Comparison of ENCODE assay signal across 8 cellular contexts in the genomic region with DNA sequence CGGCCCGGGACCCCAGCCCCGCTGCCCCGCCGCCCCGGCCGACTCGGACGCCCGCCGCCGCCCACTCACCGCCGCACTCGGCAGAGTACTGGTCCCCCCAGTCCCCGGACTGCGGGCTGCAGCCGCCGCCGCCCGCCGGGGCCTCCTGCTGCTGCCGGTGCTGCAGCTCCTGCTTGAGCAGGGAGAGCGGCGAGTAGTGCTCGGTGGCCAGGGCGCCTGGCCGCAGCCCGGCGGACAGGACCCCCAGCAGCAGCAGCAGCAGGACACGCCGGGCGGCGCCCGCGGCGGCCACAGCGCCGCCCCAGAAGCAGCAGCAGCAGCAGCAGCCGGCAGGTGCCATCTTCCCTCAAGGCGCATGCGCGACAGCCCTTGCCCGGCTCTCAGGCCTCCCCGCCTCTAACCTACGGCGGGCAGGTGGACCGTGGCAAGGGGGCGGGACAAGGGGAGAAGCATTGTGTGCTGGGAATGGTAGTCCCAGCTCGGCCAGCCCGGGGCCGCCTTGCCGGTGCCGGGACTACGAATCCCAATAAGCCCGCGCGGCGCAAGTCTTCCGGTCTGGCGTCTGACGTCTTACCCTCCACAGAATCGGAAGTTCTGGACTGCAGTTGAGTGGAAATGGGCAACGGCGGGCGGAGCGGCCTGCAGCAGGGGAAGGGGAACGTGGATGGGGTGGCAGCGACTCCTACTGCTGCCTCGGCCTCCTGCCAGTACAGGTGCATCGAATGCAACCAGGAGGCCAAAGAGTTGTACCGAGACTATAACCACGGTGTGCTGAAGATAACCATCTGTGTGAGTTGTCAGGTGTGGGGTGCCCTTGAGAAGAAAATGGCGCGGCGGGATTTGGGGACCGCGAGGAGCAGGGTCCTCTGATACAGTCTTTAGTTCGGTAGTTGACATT. TPM values are rescaled to one million over a fixed set of nuclear protein-coding genes. Genes with fewer than 3 reads are reported as not detected.
DNase-seq lines count a peak whose midpoint lies in the region; ATAC-seq and TF ChIP-seq lines count a peak whose summit lies in the region.

TSS of gene ARV1 (plus strand) at position 604 of the 898 bp plus-strand sequence. CDS start at position 616, 12 bp downstream.
TSS of gene TTC13 (minus strand) at position 371 of the 898 bp plus-strand sequence. CDS start at position 340, 31 bp downstream.

- peaks cover 0 to 20% of the 10 kb centered on the region in 2 donors for H3K36me3 ChIP-seq in left lung

- H3K27me3 Mint-ChIP-seq in CD4-positive, alpha-beta T cell = no peaks in the 10 kb centered on the region
- no peaks in the 10 kb centered on the region for H3K27me3 Mint-ChIP-seq in dendritic cell treated with granulocyte-macrophage colony-stimulating factor and Interleukin-4, amounts not matched to agents 40 ng/mL and 50 ng/mL, for 4 days

- peak; percentile 71 for TF ChIP-seq CTCF in CD4-positive, alpha-beta T cell (IDR thresholded peaks at IDR 0.05)
- peak; percentile 10 to 43 for TF ChIP-seq CTCF in left lung (IDR thresholded peaks at IDR 0.05)

- intact Hi-C loops in CD4-positive, alpha-beta T cell (cut with DNase I, micrococcal nuclease) = loop anchor here (1.0 to 10.0 kb wide), 10 partner anchors 60 to 549 kb away; partner anchors contain the start of genes COG2 (in 2 of the 2), C1orf198 (in 1 of the 2), EXOC8 (in 1 of the 2) and GNPAT (in 1 of the 2)
- intact Hi-C loops in dendritic cell treated with granulocyte-macrophage colony-stimulating factor and Interleukin-4, amounts not matched to agents 40 ng/mL and 50 ng/mL, for 4 days (cut with micrococcal nuclease) = loop anchor here (2.0 to 5.0 kb wide), 3 partner anchors 62 to 359 kb away; partner anchors contain the start of genes EXOC8, GNPAT and SPRTN
- intact Hi-C loops in left lung (cut with DNase I) = no loop called here

- H3K4me3 Mint-ChIP-seq in CD4-positive, alpha-beta T cell = peak within 1 kb of the TSS; percentile 99
- peak within 1 kb of the TSS; percentile 83 for H3K4me3 Mint-ChIP-seq in dendritic cell treated with granulocyte-macrophage colony-stimulating factor and Interleukin-4, amounts not matched to agents 40 ng/mL and 50 ng/mL, for 4 days

- CTCF ChIA-PET in CD4-positive, alpha-beta T cell (lab: Charles Lee) = interaction anchor here (0.6 to 1.6 kb wide), 15 partner anchors 12 to 337 kb away, joined by 3 to 7 read pairs (median 3); partner anchors contain the start of gene FAM89A

- peak; percentile 89 to 98 (median 94) for DNase-seq in CD4-positive, alpha-beta T cell
- DNase-seq in NCI-H774 (lab: John Stamatoyannopoulos, UW) (peak; percentile 99), left lung (peak; percentile 99 to 100)
- DNase-seq in activated CD4-positive, alpha-beta T cell treated with anti-CD3 and anti-CD28 coated beads, Interleukin-2, amount 50 U/mL, for 4 hours = peak; percentile 94 to 96
- peak; percentile 93 to 94 for DNase-seq in stimulated activated CD4-positive, alpha-beta T cell treated with anti-CD3 and anti-CD28 coated beads, Interleukin-2, amount 100 ng/mL, for 48 hours

- H3K27ac Mint-ChIP-seq in CD4-positive, alpha-beta T cell = peak within 1 kb of the TSS; percentile 94
- peak within 1 kb of the TSS; percentile 86 for H3K27ac Mint-ChIP-seq in dendritic cell treated with granulocyte-macrophage colony-stimulating factor and Interleukin-4, amounts not matched to agents 40 ng/mL and 50 ng/mL, for 4 days

- peaks cover 37% of the 10 kb centered on the region for H3K36me3 Mint-ChIP-seq in CD4-positive, alpha-beta T cell (ENCODE audit: low read depth)
- H3K36me3 Mint-ChIP-seq in dendritic cell treated with granulocyte-macrophage colony-stimulating factor and Interleukin-4, amounts not matched to agents 40 ng/mL and 50 ng/mL, for 4 days (ENCODE audit: low read depth) = peaks cover 48% of the 10 kb centered on the region

- H3K9me3 ChIP-seq in CD4-positive, alpha-beta T cell (ENCODE audit: control insufficient read depth, low read length) = no peaks in the 10 kb centered on the region
- H3K9me3 ChIP-seq in left lung = no peaks in the 10 kb centered on the region

- H3K4me1 ChIP-seq in left lung = peaks cover 16 to 39% of the 10 kb centered on the region in 2 donors

- H3K4me3 ChIP-seq in left lung = peak within 1 kb of the TSS; percentile 65 to 71

- peaks cover 35% of the 10 kb centered on the region for H3K4me1 Mint-ChIP-seq in CD4-positive, alpha-beta T cell (ENCODE audit: low read depth)
- H3K4me1 Mint-ChIP-seq in dendritic cell treated with granulocyte-macrophage colony-stimulating factor and Interleukin-4, amounts not matched to agents 40 ng/mL and 50 ng/mL, for 4 days (ENCODE audit: low read depth) = peaks cover 26% of the 10 kb centered on the region

- no peaks in the 10 kb centered on the region for H3K9me3 Mint-ChIP-seq in CD4-positive, alpha-beta T cell
- no peaks in the 10 kb centered on the region for H3K9me3 Mint-ChIP-seq in dendritic cell treated with granulocyte-macrophage colony-stimulating factor and Interleukin-4, amounts not matched to agents 40 ng/mL and 50 ng/mL, for 4 days

- H3K27me3 ChIP-seq in CD4-positive, alpha-beta T cell (ENCODE audit: control insufficient read depth, insufficient read depth, low read length) = no peaks in the 10 kb centered on the region
- no peaks in the 10 kb centered on the region for H3K27me3 ChIP-seq in left lung

- peak; percentile 89 for ATAC-seq in CD4-positive, alpha-beta T cell (ENCODE audit: poor library complexity)
- ATAC-seq in GM19397 (IDR thresholded peaks at IDR 0.05; ENCODE audit: unreplicated experiment) = peak; percentile 94
- peak; percentile 87 for ATAC-seq in HG03571 (IDR thresholded peaks at IDR 0.05; ENCODE audit: unreplicated experiment)
- ATAC-seq in left lung = peak; percentile 99

- POLR2A ChIA-PET in CD4-positive, alpha-beta T cell (lab: Charles Lee) = interaction anchor here (0.6 to 4.1 kb wide), 10 partner anchors 9 to 359 kb away, joined by 3 to 28 read pairs (median 4); partner anchors contain the start of genes EXOC8, FAM89A and SPRTN

- peak within 1 kb of the TSS; percentile 76 for H3K27ac ChIP-seq in CD4-positive, alpha-beta T cell (ENCODE audit: low read depth, low read length)
- H3K27ac ChIP-seq in left lung = peak within 1 kb of the TSS; percentile 57 to 82

RNA-seq across cellular contexts. Expression of gene ARV1, which starts in this region (rescaled TPM):
- total RNA-seq in CD4-positive, alpha-beta T cell = 1 to 10 TPM; 1.5 to 1.8 TPM
- 10 to 100 TPM; 16.9 to 19.7 TPM for total RNA-seq in left lung

RNA-seq across cellular contexts. Expression of gene TTC13, which starts in this region (rescaled TPM):
- total RNA-seq in CD4-positive, alpha-beta T cell = 10 to 100 TPM; 24.9 to 25.0 TPM
- 10 to 100 TPM; 15.2 to 24.3 TPM for total RNA-seq in left lung

Comparison
In these comparisons a context has a peak if more than half of its experiments do, and no peak if none do; other contexts are left out.
1. Peak in every context shown above with its lines: DNase-seq, ATAC-seq, H3K4me3 ChIP-seq and H3K27ac ChIP-seq.
2. RNA of gene ARV1 (total RNA-seq): 16.9 to 19.7 TPM in left lung; 1.5 to 1.8 TPM in CD4-positive, alpha-beta T cell; every median in the first group is over 4 times any median in the second.
3. intact Hi-C loops: an anchor here in CD4-positive, alpha-beta T cell (1.0 to 10.0 kb wide) and dendritic cell treated with granulocyte-macrophage colony-stimulating factor and Interleukin-4, amounts not matched to agents 40 ng/mL and 50 ng/mL, for 4 days (2.0 to 5.0 kb wide); none called in left lung.